ENCODE assay signal across 1 cellular context in the genomic region with DNA sequence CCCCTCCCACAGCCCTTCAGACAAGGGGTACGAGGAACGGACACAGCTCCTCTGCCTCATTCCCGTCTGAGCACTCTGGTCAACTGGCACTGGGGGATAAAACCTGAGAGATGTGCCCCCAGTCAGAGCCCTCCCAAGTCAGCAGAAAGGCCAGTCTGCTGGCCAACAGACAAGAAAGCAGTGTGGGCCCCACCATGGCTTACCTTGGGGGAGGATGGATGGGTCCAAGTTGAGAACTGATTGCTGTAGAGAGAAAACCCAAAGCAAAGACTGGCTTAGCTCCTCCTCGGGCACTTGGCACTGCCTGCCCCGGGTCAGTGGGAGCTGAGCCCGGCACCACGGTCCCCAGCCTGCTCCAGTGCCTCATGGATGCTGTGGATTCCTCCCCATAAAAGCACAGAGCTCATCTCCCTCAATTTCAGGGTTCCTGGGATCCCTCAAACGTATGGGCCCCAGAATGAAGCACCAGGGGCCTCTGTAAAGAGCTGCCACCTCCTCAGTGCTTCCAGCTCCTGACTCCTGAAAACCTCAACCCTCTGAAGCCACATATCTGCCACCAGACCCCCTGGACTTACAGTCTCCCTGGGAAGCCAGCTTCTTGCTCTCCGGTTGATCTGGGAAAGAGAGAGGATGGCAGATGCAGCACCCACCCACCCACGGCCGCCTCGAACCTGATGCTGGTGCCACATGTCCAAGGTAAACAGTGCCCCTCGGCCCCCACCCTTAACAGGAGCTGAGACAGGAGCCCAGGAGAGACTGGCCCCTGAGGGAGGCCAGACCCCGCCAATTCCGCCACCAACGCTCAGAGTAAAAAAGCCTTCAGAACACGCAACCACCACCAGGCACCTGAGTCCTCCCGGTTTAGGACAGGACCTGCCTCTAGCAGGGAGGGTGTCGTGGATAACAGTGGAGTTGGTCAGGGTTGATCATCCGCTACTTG.
A peak's percentile ranks its signal among the peaks of the same experiment; 100 is the strongest.
TF ChIP-seq lines count a peak whose summit lies in the region.

No MANE protein-coding gene starts in this region.

TF ChIP-seq in K562, 482 proteins besides CTCF, POLR2A, EP300 and RAD21:
- TF ChIP-seq RBFOX2 (IDR thresholded peaks at IDR 0.05; ENCODE audit: low read depth, low read length) (peak; percentile 51; the same call in 1 of the 2 replicates), KAT2B (IDR thresholded peaks at IDR 0.05; ENCODE audit: low read depth, low read length) (no peak), ZNF778 (CRISPR knock-in tag; IDR thresholded peaks at IDR 0.05) (no peak)
